9 cellular contexts compared by ENCODE assay signal in the genomic region with DNA sequence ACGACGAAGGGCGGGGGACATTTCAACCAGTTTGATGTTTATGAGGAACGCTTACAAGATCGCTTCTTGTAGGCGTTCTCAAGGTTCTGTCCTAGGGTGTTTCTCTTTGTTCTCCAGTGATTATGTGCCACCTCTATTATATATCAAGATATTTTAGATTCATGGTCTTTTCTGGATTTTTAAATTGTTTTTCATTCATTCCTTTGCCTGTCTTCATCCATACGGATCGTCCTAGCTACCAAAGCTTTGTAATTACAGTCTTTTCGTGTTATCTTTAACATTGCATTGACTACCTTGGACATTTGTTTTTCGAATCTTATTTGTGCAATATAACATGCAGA. TPM values are rescaled to one million over a fixed set of nuclear protein-coding genes. Genes with fewer than 3 reads are reported as not detected.
DNase-seq lines count a peak whose midpoint lies in the region; ATAC-seq and FAIRE-seq lines count a peak whose summit lies in the region.
"Had no signal": no experiment of that assay in that cellular context is flagged by ENCODE, and none has a peak within 500 bp of the region (broad histone marks: within the 10 kb centered on the region; RNA-seq: fewer than 3 reads in every experiment).

No MANE protein-coding gene starts in this region.

- no peak for DNase-seq in activated T-cell treated with anti-CD3 and anti-CD28 coated beads, Interleukin-2, amount 50 U/mL, for 24 hours
- DNase-seq in activated T-cell treated with anti-CD3 and anti-CD28 coated beads, Interleukin-2, amount 50 U/mL, for 1 hour, result no peak
- no peak for DNase-seq in AML-193 (lab: John Stamatoyannopoulos, UW)
- no peak for DNase-seq in hypothalamus (lab: John Stamatoyannopoulos, UW)
- no peak for DNase-seq in stimulated activated CD4-positive, alpha-beta T cell treated with anti-CD3 and anti-CD28 coated beads, Interleukin-15, amount 100 ng/mL, for 24 hours

- no peaks in the 10 kb centered on the region for H3K9me3 Mint-ChIP-seq in activated T-cell treated with anti-CD3 and anti-CD28 coated beads, Interleukin-2, amount 50 U/mL, for 24 hours
- H3K9me3 Mint-ChIP-seq in activated T-helper 17 cell treated with anti-CD3 and anti-CD28 coated beads, Interleukin-2, amount 50 U/mL, for 72 hours, result no peaks in the 10 kb centered on the region

- ATAC-seq in activated T-helper 17 cell treated with anti-CD3 and anti-CD28 coated beads, Interleukin-2, amount 50 U/mL, for 72 hours (replicated peaks), result no peak

- peaks cover 31% of the 10 kb centered on the region for H3K36me3 Mint-ChIP-seq in activated T-cell treated with anti-CD3 and anti-CD28 coated beads, Interleukin-2, amount 50 U/mL, for 24 hours (ENCODE audit: low read depth)
- peaks cover 30% of the 10 kb centered on the region for H3K36me3 Mint-ChIP-seq in activated T-helper 17 cell treated with anti-CD3 and anti-CD28 coated beads, Interleukin-2, amount 50 U/mL, for 72 hours (ENCODE audit: low read depth)

- peak overlapping the region; percentile 67 for H3K27ac ChIP-seq in temporal lobe (ENCODE audit: low read depth, low read length)

- peaks cover 60% of the 10 kb centered on the region for H3K4me1 Mint-ChIP-seq in activated T-cell treated with anti-CD3 and anti-CD28 coated beads, Interleukin-2, amount 50 U/mL, for 24 hours (ENCODE audit: low read depth)
- peaks cover 31% of the 10 kb centered on the region for H3K4me1 Mint-ChIP-seq in activated T-helper 17 cell treated with anti-CD3 and anti-CD28 coated beads, Interleukin-2, amount 50 U/mL, for 72 hours

- peak overlapping the region; percentile 96 for H3K4me3 Mint-ChIP-seq in activated T-cell treated with anti-CD3 and anti-CD28 coated beads, Interleukin-2, amount 50 U/mL, for 24 hours
- peak overlapping the region; percentile 85 for H3K4me3 Mint-ChIP-seq in activated T-helper 17 cell treated with anti-CD3 and anti-CD28 coated beads, Interleukin-2, amount 50 U/mL, for 72 hours

- FAIRE-seq in islet of Langerhans (lab: Jason Lieb, UNC), result peak; percentile 47

- peak overlapping the region; percentile 99 for H3K27ac Mint-ChIP-seq in activated T-cell treated with anti-CD3 and anti-CD28 coated beads, Interleukin-2, amount 50 U/mL, for 24 hours
- peak overlapping the region; percentile 97 for H3K27ac Mint-ChIP-seq in activated T-helper 17 cell treated with anti-CD3 and anti-CD28 coated beads, Interleukin-2, amount 50 U/mL, for 72 hours

- no peaks in the 10 kb centered on the region for H3K27me3 Mint-ChIP-seq in activated T-cell treated with anti-CD3 and anti-CD28 coated beads, Interleukin-2, amount 50 U/mL, for 24 hours
- no peaks in the 10 kb centered on the region for H3K27me3 Mint-ChIP-seq in activated T-helper 17 cell treated with anti-CD3 and anti-CD28 coated beads, Interleukin-2, amount 50 U/mL, for 72 hours

RNA-seq across cellular contexts. Expression of a gene that starts 0.3 kb away (rescaled TPM):
- 10 to 100 TPM in 1 of 2 donors, 1 to 10 TPM in 1; 9.4 to 13.4 TPM for total RNA-seq in activated T-helper 17 cell treated with anti-CD3 and anti-CD28 coated beads, Interleukin-2, amount 50 U/mL, for 72 hours
- 18.9 TPM for total RNA-seq in temporal lobe

RNA-seq across cellular contexts. Expression of a gene that starts 7.7 kb away (rescaled TPM):
- 1 to 10 TPM; 2.8 to 3.2 TPM for total RNA-seq in activated T-helper 17 cell treated with anti-CD3 and anti-CD28 coated beads, Interleukin-2, amount 50 U/mL, for 72 hours
- total RNA-seq in temporal lobe, result 12.8 TPM

RNA-seq across cellular contexts. Expression of a gene that starts 25.4 kb away (rescaled TPM):
- not detected for total RNA-seq in activated T-helper 17 cell treated with anti-CD3 and anti-CD28 coated beads, Interleukin-2, amount 50 U/mL, for 72 hours
- not detected for total RNA-seq in temporal lobe
- total RNA-seq: NCI-H460 had no signal

RNA-seq across cellular contexts. Expression of a gene that starts 41.6 kb away (rescaled TPM):
- total RNA-seq in activated T-helper 17 cell treated with anti-CD3 and anti-CD28 coated beads, Interleukin-2, amount 50 U/mL, for 72 hours, result 1 to 10 TPM in 1 of 2 donors, under 1 TPM in 1; 0.16 to 1.2 TPM
- total RNA-seq in temporal lobe, result 14.3 TPM

RNA-seq across cellular contexts. Expression of a gene that starts 59.7 kb away (rescaled TPM):
- total RNA-seq in activated T-helper 17 cell treated with anti-CD3 and anti-CD28 coated beads, Interleukin-2, amount 50 U/mL, for 72 hours, result 10 to 100 TPM; 51.5 to 95.1 TPM
- 34.7 TPM for total RNA-seq in temporal lobe
